ENCODE assay signal across 8 cellular contexts in genomic region chr16:67842509-67843342, GRCh38.
DNase-seq lines count a peak whose midpoint lies in the region; ATAC-seq lines count a peak whose summit lies in the region.

No MANE protein-coding gene starts in this region.

- peak overlapping the region; percentile 93 for H3K4me3 ChIP-seq in mucosa of stomach (ENCODE audit: low read length)

- no peaks in the 10 kb centered on the region for H3K9me3 ChIP-seq in mucosa of stomach (ENCODE audit: control insufficient read depth, low read length)

- H3K4me1 Mint-ChIP-seq in stimulated activated effector memory CD8-positive, alpha-beta T cell treated with anti-CD3 and anti-CD28 coated beads, Interleukin-12 subunit alpha, Interleukin-12 subunit beta, amount 100 ng/mL, for 72 hours, result peaks cover 38% of the 10 kb centered on the region

- peaks cover 42% of the 10 kb centered on the region for H3K4me1 ChIP-seq in mucosa of stomach (ENCODE audit: control insufficient read depth, insufficient read depth, low read length)

- H3K36me3 ChIP-seq in mucosa of stomach (ENCODE audit: control insufficient read depth, insufficient read depth, low read length), result no peaks in the 10 kb centered on the region

- DNase-seq in NCI-H1436 (lab: John Stamatoyannopoulos, UW), result peak; percentile 34
- no peak for DNase-seq in NCI-H1436 treated with DMSO at 0.1 percent for 48 hours (lab: John Stamatoyannopoulos, UW)
- DNase-seq in NCI-H510A treated with DMSO at 0.1 percent for 48 hours (lab: John Stamatoyannopoulos, UW), result peak; percentile 30
- DNase-seq in activated T-cell treated with anti-CD3 and anti-CD28 coated beads for 24 hours (ENCODE audit: low read depth), result peak; percentile 48
- DNase-seq in epithelial cell of prostate (ENCODE audit: low read depth, low spot score), result no peak
- DNase-seq in stimulated activated effector memory CD8-positive, alpha-beta T cell treated with anti-CD3 and anti-CD28 coated beads, Interleukin-12 subunit alpha, Interleukin-12 subunit beta, amount 100 ng/mL, for 72 hours (ENCODE audit: low spot score in 2 of 2), result peak; percentile 49 to 81

- H3K4me3 Mint-ChIP-seq in stimulated activated effector memory CD8-positive, alpha-beta T cell treated with anti-CD3 and anti-CD28 coated beads, Interleukin-12 subunit alpha, Interleukin-12 subunit beta, amount 100 ng/mL, for 72 hours, result peak overlapping the region; percentile 98

- peak overlapping the region; percentile 94 for H3K27ac ChIP-seq in epithelial cell of prostate

- H3K27me3 ChIP-seq in mucosa of stomach (ENCODE audit: control insufficient read depth, insufficient read depth, low read length), result no peaks in the 10 kb centered on the region

- peak overlapping the region; percentile 86 for H3K9ac ChIP-seq in mucosa of stomach (ENCODE audit: low read length)

- H3K27ac Mint-ChIP-seq in stimulated activated effector memory CD8-positive, alpha-beta T cell treated with anti-CD3 and anti-CD28 coated beads, Interleukin-12 subunit alpha, Interleukin-12 subunit beta, amount 100 ng/mL, for 72 hours, result peak overlapping the region; percentile 92

- ATAC-seq in HG02642 (IDR thresholded peaks at IDR 0.05; ENCODE audit: poor library complexity, unreplicated experiment), result peak; percentile 13
- peak; percentile 37 for ATAC-seq in stimulated activated effector memory CD8-positive, alpha-beta T cell treated with anti-CD3 and anti-CD28 coated beads, Interleukin-12 subunit alpha, Interleukin-12 subunit beta, amount 100 ng/mL, for 72 hours

- H3K36me3 Mint-ChIP-seq in stimulated activated effector memory CD8-positive, alpha-beta T cell treated with anti-CD3 and anti-CD28 coated beads, Interleukin-12 subunit alpha, Interleukin-12 subunit beta, amount 100 ng/mL, for 72 hours, result peaks cover 34% of the 10 kb centered on the region

- H3K9me3 Mint-ChIP-seq in stimulated activated effector memory CD8-positive, alpha-beta T cell treated with anti-CD3 and anti-CD28 coated beads, Interleukin-12 subunit alpha, Interleukin-12 subunit beta, amount 100 ng/mL, for 72 hours, result no peaks in the 10 kb centered on the region

Comparison
In these comparisons a context has a peak if more than half of its experiments do, and no peak if none do; other contexts are left out.
1. DNase-seq: peak in NCI-H1436 (single experiment), NCI-H510A treated with DMSO at 0.1 percent for 48 hours (single experiment), activated T-cell treated with anti-CD3 and anti-CD28 coated beads for 24 hours (single experiment) and stimulated activated effector memory CD8-positive, alpha-beta T cell treated with anti-CD3 and anti-CD28 coated beads, Interleukin-12 subunit alpha, Interleukin-12 subunit beta, amount 100 ng/mL, for 72 hours (2 of 2); none in NCI-H1436 treated with DMSO at 0.1 percent for 48 hours (single experiment) and epithelial cell of prostate (single experiment).